20 cellular contexts compared by ENCODE assay signal in genomic region chr2:6937582-6937981, GRCh38.
"Had no signal": no experiment of that assay in that cellular context is flagged by ENCODE, and none has a peak within 500 bp of the region (broad histone marks: within the 10 kb centered on the region; RNA-seq: fewer than 3 reads in every experiment).

No MANE protein-coding gene starts in this region.

- H3K27me3 Mint-ChIP-seq: activated CD4-positive, alpha-beta T cell treated with anti-CD3 and anti-CD28 coated beads, Interleukin-2, amount 10 ng/mL, durations not matched to agents 7 days and 5 days; T-cell had no signal

- DNase-seq: activated CD4-positive, alpha-beta T cell treated with anti-CD3 and anti-CD28 coated beads, Interleukin-2, amount 10 ng/mL, durations not matched to agents 7 days and 5 days; activated effector memory CD4-positive, alpha-beta T cell treated with anti-CD3 and anti-CD28 coated beads, Interleukin-2, amount 50 U/mL, for 16 hours; activated naive CD4-positive, alpha-beta T cell treated with anti-CD3 and anti-CD28 coated beads, Interleukin-2, amount 50 U/mL, for 16 hours; activated T-cell treated with anti-CD3 and anti-CD28 coated beads, Interleukin-2, amount 50 U/mL, for 72 hours; central memory CD4-positive, alpha-beta T cell; effector CD4-positive, alpha-beta T cell; heart right ventricle; immature natural killer cell; kidney glomerular epithelial cell; left ventricle myocardium superior; sigmoid colon; stimulated activated CD4-positive, alpha-beta T cell treated with anti-CD3 and anti-CD28 coated beads, Interleukin-4, amount 100 ng/mL, for 24 hours; stomach; T-cell; upper lobe of left lung had no signal

- H3K27ac ChIP-seq: adrenal gland, coronary artery, heart right ventricle, sigmoid colon, stomach, thoracic aorta, upper lobe of left lung had no signal

- H3K36me3 ChIP-seq: thoracic aorta had no signal

- H3K9me3 ChIP-seq: adrenal gland, sigmoid colon, stomach, thoracic aorta, upper lobe of left lung had no signal

- H3K4me3 Mint-ChIP-seq: activated CD4-positive, alpha-beta T cell treated with anti-CD3 and anti-CD28 coated beads, Interleukin-2, amount 10 ng/mL, durations not matched to agents 7 days and 5 days; activated T-cell treated with anti-CD3 and anti-CD28 coated beads, Interleukin-2, amount 50 U/mL, for 72 hours; immature natural killer cell; memory B cell; stimulated activated effector memory CD8-positive, alpha-beta T cell treated with anti-CD3 and anti-CD28 coated beads, Interleukin-12 subunit alpha, Interleukin-12 subunit beta, amount 100 ng/mL, for 72 hours had no signal

- H3K9me3 Mint-ChIP-seq: activated CD4-positive, alpha-beta T cell treated with anti-CD3 and anti-CD28 coated beads, Interleukin-2, amount 10 ng/mL, durations not matched to agents 7 days and 5 days; activated T-cell treated with anti-CD3 and anti-CD28 coated beads, Interleukin-2, amount 50 U/mL, for 72 hours; immature natural killer cell; stimulated activated effector memory CD8-positive, alpha-beta T cell treated with anti-CD3 and anti-CD28 coated beads, Interleukin-12 subunit alpha, Interleukin-12 subunit beta, amount 100 ng/mL, for 72 hours; T-cell had no signal

- H3K4me3 ChIP-seq: adrenal gland, coronary artery, heart right ventricle, sigmoid colon, stomach, thoracic aorta, upper lobe of left lung had no signal

- H3K27me3 ChIP-seq: adrenal gland, heart right ventricle, sigmoid colon, stomach, upper lobe of left lung had no signal

- H3K27ac Mint-ChIP-seq: activated CD4-positive, alpha-beta T cell treated with anti-CD3 and anti-CD28 coated beads, Interleukin-2, amount 10 ng/mL, durations not matched to agents 7 days and 5 days; activated T-cell treated with anti-CD3 and anti-CD28 coated beads, Interleukin-2, amount 50 U/mL, for 72 hours; immature natural killer cell; memory B cell; stimulated activated effector memory CD8-positive, alpha-beta T cell treated with anti-CD3 and anti-CD28 coated beads, Interleukin-12 subunit alpha, Interleukin-12 subunit beta, amount 100 ng/mL, for 72 hours had no signal
